Comparison of ENCODE assay signal across 1 cellular context in the genomic region with DNA sequence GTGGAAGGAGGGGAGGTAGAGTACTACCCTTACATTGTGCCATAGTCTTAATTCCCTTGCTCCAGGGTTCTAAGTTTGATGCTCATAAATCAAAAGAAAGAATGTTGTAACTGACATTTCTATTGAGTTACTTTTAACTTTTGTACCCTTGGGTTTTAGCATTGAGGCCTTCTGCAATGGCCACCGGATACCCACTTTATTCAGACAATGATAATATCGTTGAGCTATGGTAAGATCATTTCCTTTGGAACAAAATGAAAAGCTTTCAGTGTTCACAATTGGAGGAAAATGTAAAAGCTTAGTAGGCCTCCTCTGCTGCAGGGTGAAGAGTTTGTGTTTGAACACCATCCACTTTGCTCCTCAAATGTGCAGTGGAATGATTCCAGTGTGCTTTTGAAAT.
TF ChIP-seq lines count a peak whose summit lies in the region.

No MANE protein-coding gene starts in this region.

TF ChIP-seq in A549, 52 proteins besides CTCF, POLR2A, EP300 and RAD21 (continued from another document):
- no peak for TF ChIP-seq SREBF2 (IDR thresholded peaks at IDR 0.05)
